ENCODE assay signal across 18 cellular contexts in the genomic region with DNA sequence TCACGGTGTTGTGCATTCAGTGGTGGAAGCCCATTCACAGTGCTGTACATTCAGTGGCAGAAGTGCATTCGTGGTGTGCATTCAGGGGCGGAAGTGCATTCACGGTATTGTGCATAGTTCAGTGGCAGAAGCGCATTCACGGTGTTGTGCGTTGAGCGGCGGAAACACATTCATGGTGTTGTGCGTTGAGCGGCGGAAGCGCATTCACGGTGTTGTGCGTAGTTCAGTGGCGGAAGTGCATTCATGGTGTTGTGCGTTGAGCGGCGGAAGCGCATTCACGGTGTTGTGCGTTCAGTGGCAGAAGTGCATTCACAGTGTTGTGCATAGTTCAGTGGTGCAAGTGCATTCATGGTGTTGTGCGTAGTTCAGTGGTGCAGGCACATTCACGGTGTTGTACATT.
DNase-seq lines count a peak whose midpoint lies in the region; ATAC-seq, FAIRE-seq and TF ChIP-seq lines count a peak whose summit lies in the region.
"Had no signal": no experiment of that assay in that cellular context is flagged by ENCODE, and none has a peak within 500 bp of the region (broad histone marks: within the 10 kb centered on the region; RNA-seq: fewer than 3 reads in every experiment).

No MANE protein-coding gene starts in this region.

- no CpG with 5 or more reads among the region's 24 CpGs for WGBS in H9 (ENCODE audit: extremely low coverage, insufficient read length, low lambda C conversion rate)
- WGBS in GM12878 (ENCODE audit: insufficient coverage, insufficient replicate concordance, low lambda C conversion rate, missing lambda C conversion rate): over 99% methylated on average over 24 of the region's 24 CpGs
- 95 to 99% (median 97%) methylated on average over 24 of the region's 24 CpGs for WGBS in adrenal gland, 4 donors
- WGBS in transverse colon (ENCODE audit: low coverage in 1 of 2), 2 donors: 97% methylated on average over 20 to 24 of the region's 24 CpGs

- no TSS peak for BruUV-seq in GM12878 (replicated peaks; lab: Mats Ljungman, UMichigan)

- H3K23me2 ChIP-seq in H9 (ENCODE audit: insufficient read length, low read depth, low read length, poor library complexity, severe bottlenecking): no peaks in the 10 kb centered on the region

- no peak for TF ChIP-seq RAD21 in GM12878 (IDR thresholded peaks at IDR 0.05; ENCODE audit: insufficient read depth, low read depth, low read length)

- no peak overlapping the region for H4K91ac ChIP-seq in H9 (ENCODE audit: insufficient read length, low read depth, low read length)

- no peak overlapping the region for H3K4ac ChIP-seq in H9 (ENCODE audit: low read depth, low read length)

- no peaks in the 10 kb centered on the region for H4K20me1 ChIP-seq in H9 (ENCODE audit: control insufficient read depth, insufficient read depth, insufficient read length)
- no peaks in the 10 kb centered on the region for H4K20me1 ChIP-seq in GM12878 (ENCODE audit: control insufficient read depth, insufficient read depth)

- no peaks in the 10 kb centered on the region for H3K27me3 ChIP-seq in H9 (ENCODE audit: insufficient read depth, low read length)
- H3K27me3 ChIP-seq in GM12878 (replicated peaks in 1 of 2; ENCODE audit: control insufficient read depth in 2 of 2, insufficient read depth in 2 of 2, low read length in 1 of 2): no peaks in the 10 kb centered on the region
- H3K27me3 ChIP-seq in adrenal gland: no peaks in the 10 kb centered on the region
- H3K27me3 ChIP-seq in transverse colon: no peaks in the 10 kb centered on the region
- H3K27me3 ChIP-seq: BLaER1 treated with 17β-estradiol and CSF1 and Interleukin-3, amounts not matched to agents 10 nM and 100 nM had no signal

- RAD21 ChIA-PET in GM12878 (lab: Charles Lee; ENCODE audit: unreplicated experiment): no interaction called here

- H2BK120ac ChIP-seq in H9 (ENCODE audit: low read depth, low read length, poor library complexity, severe bottlenecking): no peak overlapping the region

- no peak overlapping the region for H3K9ac ChIP-seq in H9 (ENCODE audit: extremely low read depth, insufficient read length, low read length)
- no peak overlapping the region for H3K9ac ChIP-seq in GM12878 (ENCODE audit: control insufficient read depth, insufficient read depth, low read length)
- H3K9ac ChIP-seq: BLaER1 treated with 17β-estradiol and CSF1 and Interleukin-3, amounts not matched to agents 10 nM and 100 nM had no signal

- SMC1A ChIA-PET in GM12878 (lab: Charles Lee; ENCODE audit: uncharacterized antibody, unreplicated experiment): no interaction called here

- H4K5ac ChIP-seq in H9 (ENCODE audit: insufficient read length, low read depth, low read length): no peak overlapping the region

- H3K79me2 ChIP-seq in H9 (ENCODE audit: insufficient read depth, low read length) (peaks cover 8% of the 10 kb centered on the region; the same call in 1 of the 2 replicates), GM12878 (ENCODE audit: control insufficient read depth, insufficient read depth, low read length) (no peaks in the 10 kb centered on the region; the same call in none of the 2 replicates)

- H3K9me3 Mint-ChIP-seq in H9 (peaks cover 26 to 31% of the 10 kb centered on the region in 2 experiments), endothelial cell (ENCODE audit: unreplicated experiment) (no peaks in the 10 kb centered on the region)

- H2BK5ac ChIP-seq in H9 (ENCODE audit: insufficient read length, low read length): no peak overlapping the region

- DNase-seq in H9 (no peak), GM12878 (ENCODE audit: low read depth, low spot score) (no peak), endothelial cell (ENCODE audit: low spot score) (no peak), urothelium cell line (ENCODE audit: low spot score) (no peak), adrenal gland (no peak), transverse colon (no peak)
- DNase-seq: ACHN; Calu3; CD4-positive, CD25-positive, alpha-beta regulatory T cell; DMS 273 treated with DMSO at 0.1 percent for 48 hours; GOT3; HCEC 1CT; HFFc6; KG1 had no signal

- H3K79me1 ChIP-seq in H9 (ENCODE audit: insufficient read depth, low read depth, low read length, poor library complexity, severe bottlenecking): no peaks in the 10 kb centered on the region

- no peak overlapping the region for H3K14ac ChIP-seq in H9 (ENCODE audit: insufficient read depth, low read length)

- no peak overlapping the region for H2AK5ac ChIP-seq in H9 (ENCODE audit: insufficient read length, low read length)

- in situ Hi-C loops in GM12878 (cut with MboI): no loop called here
- in situ Hi-C loops in transverse colon (cut with MboI; ENCODE audit: low pct_ligation_motif_present in 1 of 4, low pct_unique_long_range_greater_than_20kb in 1 of 4, low sequenced_read_pairs in 3 of 4): no loop called here

- no peak overlapping the region for H3T11ph ChIP-seq in H9 (ENCODE audit: low read length)

- H2BK12ac ChIP-seq in H9 (ENCODE audit: insufficient read length, low read depth, low read length): no peak overlapping the region

- TF ChIP-seq EP300 in GM12878 (IDR thresholded peaks at IDR 0.05; ENCODE audit: borderline replicate concordance in 1 of 2, control insufficient read depth in 1 of 2, low read depth in 2 of 2, low read length in 2 of 2): no peak
- no peak for TF ChIP-seq EP300 in transverse colon (IDR thresholded peaks at IDR 0.05; ENCODE audit: low read depth)

- no peak overlapping the region for H2BK15ac ChIP-seq in H9 (ENCODE audit: low read depth, low read length)

- H2AFZ ChIP-seq in H9 (ENCODE audit: low read length) (no peak overlapping the region), GM12878 (ENCODE audit: control insufficient read depth, low read depth, low read length) (no peak overlapping the region)

- H3K27ac Mint-ChIP-seq in H9 (peak overlapping the region in 2 of 3 experiments; percentile 30 to 70; a peak in 3 of 7 replicates), endothelial cell (ENCODE audit: unreplicated experiment) (no peak overlapping the region)
- H3K27ac Mint-ChIP-seq: HFFc6 had no signal

- H3K4me2 ChIP-seq in H9 (ENCODE audit: insufficient read depth, insufficient read length, low read length) (no peak overlapping the region), GM12878 (ENCODE audit: control insufficient read depth, insufficient read depth) (no peak overlapping the region)
- H3K4me2 ChIP-seq: BLaER1 treated with 17β-estradiol and CSF1 and Interleukin-3, amounts not matched to agents 10 nM and 100 nM had no signal

- H3K9me3 ChIP-seq in H9 (ENCODE audit: control insufficient read depth, low read depth, low read length): no peaks in the 10 kb centered on the region
- peaks cover 9% of the 10 kb centered on the region; the same call in 1 of the 3 replicates for H3K9me3 ChIP-seq in GM12878 (replicated peaks; ENCODE audit: control insufficient read depth, insufficient read depth, low read length)
- no peaks in the 10 kb centered on the region for H3K9me3 ChIP-seq in adrenal gland (replicated peaks in 1 of 3)
- no peaks in the 10 kb centered on the region for H3K9me3 ChIP-seq in transverse colon

- peaks cover 19 to 36% of the 10 kb centered on the region in 2 experiments for H3K36me3 ChIP-seq in GM12878 (ENCODE audit: control insufficient read depth in 2 of 2, insufficient read depth in 2 of 2, low read length in 1 of 2)
- H3K36me3 ChIP-seq in adrenal gland (replicated peaks in 1 of 2): peaks cover 0 to 25% of the 10 kb centered on the region in 2 donors
- H3K36me3 ChIP-seq in transverse colon: peaks cover 0 to 15% (median 6%) of the 10 kb centered on the region in 4 donors

- POLR2A ChIA-PET in GM12878 (lab: Charles Lee): no interaction called here

- peaks cover 22 to 25% of the 10 kb centered on the region in 2 experiments for H3K4me1 Mint-ChIP-seq in H9
- H3K4me1 Mint-ChIP-seq in endothelial cell (ENCODE audit: unreplicated experiment): no peaks in the 10 kb centered on the region

- H2BK20ac ChIP-seq in H9 (ENCODE audit: low read depth, low read length, poor library complexity, severe bottlenecking): no peak overlapping the region

- no peak overlapping the region for H3K18ac ChIP-seq in H9 (ENCODE audit: insufficient read length, low read depth, low read length)

- no peaks in the 10 kb centered on the region for H3K27me3 Mint-ChIP-seq in H9 (ENCODE audit: low read depth)
- H3K27me3 Mint-ChIP-seq in endothelial cell (ENCODE audit: unreplicated experiment): peaks cover 15% of the 10 kb centered on the region
- H3K27me3 Mint-ChIP-seq: CD4-positive, CD25-positive, alpha-beta regulatory T cell had no signal

- H3K4me3 ChIP-seq in GM12878 (no peak overlapping the region), adrenal gland (no peak overlapping the region), transverse colon (no peak overlapping the region)
- H3K4me3 ChIP-seq: BLaER1 treated with 17β-estradiol and CSF1 and Interleukin-3, amounts not matched to agents 10 nM and 100 nM had no signal

- no peak for ATAC-seq in GM12878
- ATAC-seq in HG03442 (IDR thresholded peaks at IDR 0.05; ENCODE audit: unreplicated experiment): no peak

- H3K56ac ChIP-seq in H9 (ENCODE audit: insufficient read length, low read depth, low read length): no peak overlapping the region

- no peak for FAIRE-seq in GM12878 (lab: Jason Lieb, UNC)
- FAIRE-seq in urothelium cell line (lab: Jason Lieb, UNC): peak; percentile 87
- FAIRE-seq: GM19239 had no signal

- H3K4me1 ChIP-seq in H9 (ENCODE audit: insufficient read depth, low read length): peaks cover 2% of the 10 kb centered on the region; the same call in 1 of the 2 replicates
- no peaks in the 10 kb centered on the region for H3K4me1 ChIP-seq in GM12878 (ENCODE audit: control insufficient read depth, insufficient read depth, low read length)
- H3K4me1 ChIP-seq in adrenal gland (replicated peaks in 1 of 2): no peaks in the 10 kb centered on the region
- no peaks in the 10 kb centered on the region for H3K4me1 ChIP-seq in transverse colon

- intact Hi-C loops in GM12878 (cut with micrococcal nuclease; ENCODE audit: unreplicated experiment) (no loop called here), adrenal gland (cut with DNase I) (no loop called here), transverse colon (cut with DNase I; ENCODE audit: low total_unique reads) (no loop called here)

- TF ChIP-seq CTCF in H9 (conservative IDR thresholded peaks at IDR 0.05): no peak
- no peak for TF ChIP-seq CTCF in GM12878 (IDR thresholded peaks at IDR 0.05 in 2 of 3, conservative IDR thresholded peaks at IDR 0.05 in 1 of 3; ENCODE audit: control insufficient read depth in 2 of 3, extremely low read depth in 1 of 3, insufficient read depth in 1 of 3, low read depth in 3 of 3, low read length in 3 of 3)
- no peak for TF ChIP-seq CTCF in endothelial cell (IDR thresholded peaks at IDR 0.05; ENCODE audit: unreplicated experiment)
- no peak for TF ChIP-seq CTCF in adrenal gland (IDR thresholded peaks at IDR 0.05)
- TF ChIP-seq CTCF in transverse colon (IDR thresholded peaks at IDR 0.05): no peak

- peaks cover 52 to 65% (median 62%) of the 10 kb centered on the region in 3 experiments for H3K36me3 Mint-ChIP-seq in H9 (ENCODE audit: insufficient read depth in 1 of 3, low read depth in 3 of 3)
- peaks cover 51% of the 10 kb centered on the region for H3K36me3 Mint-ChIP-seq in endothelial cell (ENCODE audit: low read depth, unreplicated experiment)

- no peak overlapping the region for H3K4me3 Mint-ChIP-seq in H9
- H3K4me3 Mint-ChIP-seq in endothelial cell (ENCODE audit: unreplicated experiment): peak overlapping the region; percentile 32
- H3K4me3 Mint-ChIP-seq: CD4-positive, CD25-positive, alpha-beta regulatory T cell; HFFc6 had no signal

- peak overlapping the region; percentile 13 for H4K8ac ChIP-seq in H9 (replicated peaks; ENCODE audit: insufficient read length, low read depth, low read length)

- no peak overlapping the region for H3K27ac ChIP-seq in H9 (ENCODE audit: insufficient read length, low read depth, low read length)
- no peak overlapping the region for H3K27ac ChIP-seq in GM12878 (ENCODE audit: control insufficient read depth, insufficient read depth)
- no peak overlapping the region for H3K27ac ChIP-seq in adrenal gland
- no peak overlapping the region for H3K27ac ChIP-seq in transverse colon
- H3K27ac ChIP-seq: BLaER1 treated with 17β-estradiol and CSF1 and Interleukin-3, amounts not matched to agents 10 nM and 100 nM; HL-60 had no signal

- CTCF ChIA-PET in GM12878 (lab: Yijun Ruan, JAX): no interaction called here

- no peak overlapping the region for H3K23ac ChIP-seq in H9 (ENCODE audit: insufficient read length, low read depth, low read length)

- no peak for TF ChIP-seq POLR2A in GM12878 (IDR thresholded peaks at IDR 0.05; ENCODE audit: low read depth, low read length)
- TF ChIP-seq POLR2A in adrenal gland (IDR thresholded peaks at IDR 0.05): no peak
- TF ChIP-seq POLR2A in transverse colon (IDR thresholded peaks at IDR 0.05): no peak
